22 cellular contexts compared by ENCODE assay signal in the genomic region with DNA sequence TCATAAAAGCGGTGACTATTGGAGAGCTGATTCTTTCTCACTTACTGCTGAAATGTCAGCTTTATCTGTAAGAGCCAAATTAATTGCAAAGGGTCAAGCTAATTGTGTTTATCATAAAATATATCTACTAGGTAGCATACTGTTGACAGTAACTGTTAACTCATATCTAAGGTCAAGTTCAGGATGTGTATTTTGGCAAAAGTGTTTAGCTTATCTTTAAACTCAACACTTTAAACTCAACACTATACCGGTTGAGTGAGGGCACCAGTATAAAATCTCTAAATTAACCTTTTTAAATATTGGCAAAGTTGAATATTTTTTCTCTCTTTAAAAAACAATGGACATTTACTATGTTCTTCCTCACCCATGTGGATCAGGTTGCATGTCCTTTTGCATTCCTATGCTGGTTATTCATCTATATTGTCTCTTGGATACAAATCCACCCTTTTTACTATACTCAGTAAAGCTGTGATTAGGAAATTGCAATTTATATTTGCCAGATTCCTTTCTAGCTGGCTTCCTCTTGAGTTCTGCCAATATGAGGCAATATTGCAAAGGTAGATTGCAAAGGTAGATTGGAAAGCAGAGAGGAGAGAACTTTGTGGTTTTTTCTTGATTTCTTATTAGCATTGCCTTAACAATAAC.
DNase-seq lines count a peak whose midpoint lies in the region; ATAC-seq, FAIRE-seq and TF ChIP-seq lines count a peak whose summit lies in the region.
"Had no signal": no experiment of that assay in that cellular context is flagged by ENCODE, and none has a peak within 500 bp of the region (broad histone marks: within the 10 kb centered on the region; RNA-seq: fewer than 3 reads in every experiment).

No MANE protein-coding gene starts in this region.

- ATAC-seq in HG03025 (IDR thresholded peaks at IDR 0.05; ENCODE audit: low FRiP score, unreplicated experiment) (no peak), natural killer cell (no peak), HG03571 (IDR thresholded peaks at IDR 0.05; ENCODE audit: unreplicated experiment) (no peak)
- ATAC-seq: activated T-cell treated with anti-CD3 and anti-CD28 coated beads, Interleukin-2, amount 50 U/mL, for 72 hours; heart right ventricle; HepG2 had no signal

- no peaks in the 10 kb centered on the region for H3K27me3 ChIP-seq in osteoblast (ENCODE audit: insufficient read depth, low read length)
- H3K27me3 ChIP-seq: heart right ventricle, right atrium auricular region had no signal

- no peaks in the 10 kb centered on the region for H3K9me3 ChIP-seq in osteoblast (ENCODE audit: low read depth, low read length)

- H3K4me1 Mint-ChIP-seq in natural killer cell: no peaks in the 10 kb centered on the region
- H3K4me1 Mint-ChIP-seq: neural crest cell had no signal

- H3K27me3 Mint-ChIP-seq in natural killer cell (ENCODE audit: low read depth in 2 of 2): no peaks in the 10 kb centered on the region
- H3K27me3 Mint-ChIP-seq: activated CD4-positive, alpha-beta memory T cell treated with anti-CD3 and anti-CD28 coated beads for 36 hours had no signal

- no peaks in the 10 kb centered on the region for H4K20me1 ChIP-seq in osteoblast (ENCODE audit: insufficient read depth, low read length)

- no peak for TF ChIP-seq POLR2A in GM12891 (IDR thresholded peaks at IDR 0.05; ENCODE audit: low read depth, low read length)

- no peaks in the 10 kb centered on the region for H3K79me2 ChIP-seq in osteoblast (ENCODE audit: insufficient read depth, low read length)

- DNase-seq in ELR (ENCODE audit: low read depth) (peak; percentile 52), M059J (ENCODE audit: low read depth) (peak; percentile 75), dermis blood vessel endothelial cell (peak; percentile 6), osteoblast (ENCODE audit: insufficient read length, low spot score, missing footprints) (no peak), GM12891 (ENCODE audit: insufficient read length, low spot score) (no peak), natural killer cell (no peak)
- DNase-seq: activated CD4-positive, alpha-beta memory T cell treated with anti-CD3 and anti-CD28 coated beads for 36 hours; activated T-cell treated with anti-CD3 and anti-CD28 coated beads, Interleukin-2, amount 50 U/mL, for 72 hours; H7; heart right ventricle; MV-4-11; NCI-H748 treated with DMSO at 0.1 percent for 48 hours; RPMI8226; substantia nigra had no signal

- peaks cover 64% of the 10 kb centered on the region for H3K4me1 ChIP-seq in osteoblast (ENCODE audit: insufficient read depth, low read length)

- H3K4me3 ChIP-seq in osteoblast (ENCODE audit: insufficient read depth, low read length): no peak overlapping the region
- H3K4me3 ChIP-seq: heart right ventricle, right atrium auricular region had no signal

- TF ChIP-seq CTCF in osteoblast (IDR thresholded peaks at IDR 0.05; ENCODE audit: extremely low read depth, low read depth, low read length) (no peak), natural killer cell (IDR thresholded peaks at IDR 0.05) (no peak)

- H2AFZ ChIP-seq in osteoblast (ENCODE audit: low read length): peak overlapping the region; percentile 47

- FAIRE-seq in GM12891 (lab: Jason Lieb, UNC): no peak
- FAIRE-seq: G401.6, HepG2, islet of Langerhans had no signal

- H3K36me3 ChIP-seq in osteoblast (ENCODE audit: insufficient read depth, low read length): no peaks in the 10 kb centered on the region
- H3K36me3 ChIP-seq: heart right ventricle, right atrium auricular region had no signal

- peak overlapping the region; percentile 31 for H3K4me2 ChIP-seq in osteoblast (ENCODE audit: insufficient read depth, low read length)

- peak overlapping the region; percentile 31 for H3K27ac ChIP-seq in osteoblast (ENCODE audit: low read depth, low read length)
- H3K27ac ChIP-seq: heart right ventricle, right atrium auricular region had no signal

- H3K4me3 Mint-ChIP-seq in natural killer cell: no peak overlapping the region
- H3K4me3 Mint-ChIP-seq: activated CD4-positive, alpha-beta memory T cell treated with anti-CD3 and anti-CD28 coated beads for 36 hours; activated T-cell treated with anti-CD3 and anti-CD28 coated beads, Interleukin-2, amount 50 U/mL, for 72 hours; mesothelial cell of epicardium; neural crest cell had no signal

- peaks cover 0 to 5% of the 10 kb centered on the region in 2 donors for H3K9me3 Mint-ChIP-seq in natural killer cell
- H3K9me3 Mint-ChIP-seq: neural crest cell had no signal

- H3K36me3 Mint-ChIP-seq in natural killer cell: no peaks in the 10 kb centered on the region
- H3K36me3 Mint-ChIP-seq: activated CD4-positive, alpha-beta memory T cell treated with anti-CD3 and anti-CD28 coated beads for 36 hours; mesothelial cell of epicardium had no signal

- no peak overlapping the region for H3K27ac Mint-ChIP-seq in natural killer cell
- H3K27ac Mint-ChIP-seq: activated CD4-positive, alpha-beta memory T cell treated with anti-CD3 and anti-CD28 coated beads for 36 hours; activated T-cell treated with anti-CD3 and anti-CD28 coated beads, Interleukin-2, amount 50 U/mL, for 72 hours; mesothelial cell of epicardium had no signal

- intact Hi-C loops in natural killer cell (cut with micrococcal nuclease): no loop called here

TF ChIP-seq in GM12891, 5 proteins besides CTCF, POLR2A, EP300 and RAD21:
- TF ChIP-seq SPI1 (IDR thresholded peaks at IDR 0.05; ENCODE audit: low read depth, low read length): no peak
- TF ChIP-seq TAF1 (IDR thresholded peaks at IDR 0.05; ENCODE audit: low read depth, low read length): no peak
- TF ChIP-seq POU2F2 (IDR thresholded peaks at IDR 0.05; ENCODE audit: low read depth, low read length): no peak
- TF ChIP-seq PAX5 (IDR thresholded peaks at IDR 0.05; ENCODE audit: insufficient read depth, low read length, severe bottlenecking): no peak
- TF ChIP-seq POLR2AphosphoS5 (IDR thresholded peaks at IDR 0.05; ENCODE audit: low read depth, low read length): no peak

Comparison
In these comparisons a context has a peak if more than half of its experiments do, and no peak if none do; other contexts are left out.
1. DNase-seq: peak in ELR (single experiment), M059J (single experiment) and dermis blood vessel endothelial cell (single experiment); none in osteoblast (single experiment), GM12891 (single experiment) and natural killer cell (single experiment).